Comparison of ENCODE assay signal across 8 cellular contexts in the genomic region with DNA sequence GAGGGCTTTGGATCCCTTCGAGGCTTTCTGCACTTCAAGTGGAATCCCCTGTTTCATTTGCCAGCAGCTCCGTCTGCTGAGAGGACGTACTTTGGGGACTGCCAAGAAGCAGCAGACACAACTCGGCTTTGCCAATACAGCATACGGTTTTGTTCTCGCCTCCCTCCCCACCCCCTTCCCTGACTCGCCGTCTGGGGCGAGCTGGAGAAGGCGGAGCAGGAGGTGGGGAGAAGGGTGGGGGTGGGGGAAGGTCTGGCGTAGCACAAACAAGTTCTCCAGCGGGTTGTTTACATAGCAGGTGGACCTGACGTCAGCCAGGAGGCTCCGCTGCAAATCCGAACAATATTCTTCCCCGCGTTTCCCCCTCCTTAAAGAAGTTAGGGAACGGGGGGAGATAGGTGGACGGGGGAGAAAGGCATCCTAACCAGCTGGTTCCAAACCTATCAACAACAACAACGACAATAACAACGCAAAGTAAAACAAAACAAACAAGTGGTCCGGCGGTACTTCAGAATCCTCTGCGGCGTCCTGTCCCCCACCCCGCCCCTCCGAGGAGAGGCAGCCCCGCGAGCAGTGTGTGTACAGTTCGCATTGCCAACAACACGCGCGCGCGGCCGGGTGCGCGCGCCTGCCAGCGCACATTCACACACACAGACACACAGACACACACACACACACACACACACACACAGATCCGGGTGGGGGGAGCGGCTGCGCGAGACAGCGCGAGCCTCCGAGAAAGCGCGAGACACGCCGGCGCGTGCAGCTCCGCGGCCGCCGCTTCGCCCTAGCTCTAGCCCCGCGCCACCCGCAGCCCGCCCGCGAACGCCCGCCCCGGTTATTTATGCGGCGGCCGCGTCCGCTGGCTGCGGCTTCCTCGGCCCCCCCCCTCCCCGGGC.
DNase-seq lines count a peak whose midpoint lies in the region; ATAC-seq and TF ChIP-seq lines count a peak whose summit lies in the region.

No MANE protein-coding gene starts in this region.

- ATAC-seq in GM21528 (IDR thresholded peaks at IDR 0.05; ENCODE audit: low FRiP score, unreplicated experiment) = peak; percentile 35
- peak; percentile 59 for ATAC-seq in WTC11

- POLR2A ChIA-PET in Caco-2 (lab: Charles Lee) (no interaction called here), WTC11 (lab: Charles Lee) (interaction anchor here (0.7 kb wide), 1 partner anchor 55 kb away, joined by 3 read pairs; no protein-coding TSS in a partner anchor)

- TF ChIP-seq EP300 in tibial nerve (IDR thresholded peaks at IDR 0.05) = peak in 1 of 2 donors; percentile 83

- H3K4me1 Mint-ChIP-seq in Caco-2 (ENCODE audit: low read depth, unreplicated experiment) (peaks cover 6% of the 10 kb centered on the region), WTC11 (peaks cover 31% of the 10 kb centered on the region)

- H3K9me3 Mint-ChIP-seq in Caco-2 (ENCODE audit: unreplicated experiment) = no peaks in the 10 kb centered on the region
- no peaks in the 10 kb centered on the region for H3K9me3 Mint-ChIP-seq in WTC11

- H3K4me1 ChIP-seq in Caco-2 = peaks cover 5% of the 10 kb centered on the region; the same call in 1 of the 2 replicates
- peaks cover 41% of the 10 kb centered on the region for H3K4me1 ChIP-seq in mononuclear cell (ENCODE audit: insufficient read depth, low read length)
- H3K4me1 ChIP-seq in tibial nerve = peaks cover 0 to 55% (median 11%) of the 10 kb centered on the region in 4 donors

- H3K36me3 ChIP-seq in Caco-2 (ENCODE audit: control insufficient read depth, insufficient read depth, low read length) (no peaks in the 10 kb centered on the region), tibial nerve (no peaks in the 10 kb centered on the region)

- H3K4me3 Mint-ChIP-seq in Caco-2 (ENCODE audit: unreplicated experiment) = peak overlapping the region; percentile 78
- peak overlapping the region; percentile 96 for H3K4me3 Mint-ChIP-seq in WTC11

- DNase-seq in Caco-2 (peak in 1 of 2 experiments; percentile 26), NCI-H2029 treated with DMSO at 0.1 percent for 48 hours (lab: John Stamatoyannopoulos, UW) (peak; percentile 82), WTC11 (ENCODE audit: low spot score) (peak; percentile 72), erythroblast (lab: John Stamatoyannopoulos, UW) (peak; percentile 15 to 19), tibial nerve (ENCODE audit: low spot score in 2 of 2) (peak; percentile 73 to 82)
- no peak for DNase-seq in central memory CD4-positive, alpha-beta T cell

- TF ChIP-seq POLR2A in erythroblast (IDR thresholded peaks at IDR 0.05; ENCODE audit: low read length) (no peak), tibial nerve (IDR thresholded peaks at IDR 0.05) (peak in 1 of 2 donors; percentile 54)

- TF ChIP-seq CTCF in Caco-2 (IDR thresholded peaks at IDR 0.05; ENCODE audit: insufficient read depth in 1 of 2, low read depth in 1 of 2, low read length in 1 of 2, severe bottlenecking in 1 of 2, unreplicated experiment in 1 of 2) (no peak), WTC11 (IDR thresholded peaks at IDR 0.05) (no peak), tibial nerve (IDR thresholded peaks at IDR 0.05) (no peak)

- intact Hi-C loops in Caco-2 (cut with micrococcal nuclease; ENCODE audit: unreplicated experiment) = loop anchor here (1.0 to 10.0 kb wide), 2 partner anchors 131 to 1769 kb away; no protein-coding TSS in a partner anchor

- H3K27ac ChIP-seq in tibial nerve = peak overlapping the region; percentile 77 to 90 (median 86)

- H3K36me3 Mint-ChIP-seq in Caco-2 (ENCODE audit: insufficient read depth, unreplicated experiment) (no peaks in the 10 kb centered on the region), WTC11 (no peaks in the 10 kb centered on the region)

- H3K27ac Mint-ChIP-seq in Caco-2 (ENCODE audit: unreplicated experiment) (no peak overlapping the region), WTC11 (peak overlapping the region; percentile 95)

- H3K27me3 Mint-ChIP-seq in Caco-2 (ENCODE audit: insufficient read depth, unreplicated experiment) = peaks cover 31% of the 10 kb centered on the region
- H3K27me3 Mint-ChIP-seq in WTC11 (ENCODE audit: low read depth) = peaks cover 85% of the 10 kb centered on the region

- 0 to 2% methylated on average over 35 to 39 of the region's 75 CpGs for WGBS in tibial nerve, 2 donors

- BruUV-seq in Caco-2 (replicated peaks; lab: Mats Ljungman, UMichigan) = no TSS peak

- H3K9me3 ChIP-seq in Caco-2 (no peaks in the 10 kb centered on the region), mononuclear cell (ENCODE audit: low read depth, low read length) (no peaks in the 10 kb centered on the region), tibial nerve (no peaks in the 10 kb centered on the region)

- H3K27me3 ChIP-seq in Caco-2 (replicated peaks; ENCODE audit: control insufficient read depth, insufficient read depth, low read length) (peaks cover 13% of the 10 kb centered on the region), mononuclear cell (ENCODE audit: insufficient read depth, low read length) (peaks cover 94% of the 10 kb centered on the region), tibial nerve (peaks cover 0 to 48% of the 10 kb centered on the region in 2 donors)

- CTCF ChIA-PET in Caco-2 (lab: Charles Lee) (no interaction called here), WTC11 (lab: Charles Lee) (interaction anchor here (0.6 kb wide), 1 partner anchor 672 kb away, joined by 4 read pairs; no protein-coding TSS in a partner anchor)

- peak overlapping the region; percentile 35 for H3K4me3 ChIP-seq in Caco-2 (ENCODE audit: low read depth, low read length)
- peak overlapping the region; percentile 27 for H3K4me3 ChIP-seq in mononuclear cell (ENCODE audit: low read length)
- peak overlapping the region; percentile 59 to 68 (median 64) for H3K4me3 ChIP-seq in tibial nerve

TF ChIP-seq in WTC11, 78 proteins besides CTCF, POLR2A, EP300 and RAD21:
- TF ChIP-seq, protein P1, sequence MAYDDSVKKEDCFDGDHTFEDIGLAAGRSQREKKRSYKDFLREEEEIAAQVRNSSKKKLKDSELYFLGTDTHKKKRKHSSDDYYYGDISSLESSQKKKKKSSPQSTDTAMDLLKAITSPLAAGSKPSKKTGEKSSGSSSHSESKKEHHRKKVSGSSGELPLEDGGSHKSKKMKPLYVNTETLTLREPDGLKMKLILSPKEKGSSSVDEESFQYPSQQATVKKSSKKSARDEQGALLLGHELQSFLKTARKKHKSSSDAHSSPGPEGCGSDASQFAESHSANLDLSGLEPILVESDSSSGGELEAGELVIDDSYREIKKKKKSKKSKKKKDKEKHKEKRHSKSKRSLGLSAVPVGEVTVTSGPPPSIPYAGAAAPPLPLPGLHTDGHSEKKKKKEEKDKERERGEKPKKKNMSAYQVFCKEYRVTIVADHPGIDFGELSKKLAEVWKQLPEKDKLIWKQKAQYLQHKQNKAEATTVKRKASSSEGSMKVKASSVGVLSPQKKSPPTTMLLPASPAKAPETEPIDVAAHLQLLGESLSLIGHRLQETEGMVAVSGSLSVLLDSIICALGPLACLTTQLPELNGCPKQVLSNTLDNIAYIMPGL (CRISPR knock-in tag; IDR thresholded peaks at IDR 0.05) = peak; percentile 19; the same call in 1 of the 2 replicates
- TF ChIP-seq SP1 (CRISPR knock-in tag; conservative IDR thresholded peaks at IDR 0.05) (0 out of 2 replicates have a peak, but pooled peaks have one; percentile 43), HMGA2 (CRISPR knock-in tag; IDR thresholded peaks at IDR 0.05) (no peak), FOXJ3 (CRISPR knock-in tag; IDR thresholded peaks at IDR 0.05; ENCODE audit: borderline replicate concordance) (no peak), MYBL2 (CRISPR knock-in tag; IDR thresholded peaks at IDR 0.05) (no peak), FOXK1 (CRISPR knock-in tag; IDR thresholded peaks at IDR 0.05) (peak; percentile 91), ZNF263 (CRISPR knock-in tag; IDR thresholded peaks at IDR 0.05; ENCODE audit: low read depth) (no peak), FOXP1 (CRISPR knock-in tag; IDR thresholded peaks at IDR 0.05; ENCODE audit: borderline replicate concordance) (no peak; the same call in 1 of the 2 replicates), PRRX2 (CRISPR knock-in tag; IDR thresholded peaks at IDR 0.05) (no peak)
- TF ChIP-seq, protein P2, sequence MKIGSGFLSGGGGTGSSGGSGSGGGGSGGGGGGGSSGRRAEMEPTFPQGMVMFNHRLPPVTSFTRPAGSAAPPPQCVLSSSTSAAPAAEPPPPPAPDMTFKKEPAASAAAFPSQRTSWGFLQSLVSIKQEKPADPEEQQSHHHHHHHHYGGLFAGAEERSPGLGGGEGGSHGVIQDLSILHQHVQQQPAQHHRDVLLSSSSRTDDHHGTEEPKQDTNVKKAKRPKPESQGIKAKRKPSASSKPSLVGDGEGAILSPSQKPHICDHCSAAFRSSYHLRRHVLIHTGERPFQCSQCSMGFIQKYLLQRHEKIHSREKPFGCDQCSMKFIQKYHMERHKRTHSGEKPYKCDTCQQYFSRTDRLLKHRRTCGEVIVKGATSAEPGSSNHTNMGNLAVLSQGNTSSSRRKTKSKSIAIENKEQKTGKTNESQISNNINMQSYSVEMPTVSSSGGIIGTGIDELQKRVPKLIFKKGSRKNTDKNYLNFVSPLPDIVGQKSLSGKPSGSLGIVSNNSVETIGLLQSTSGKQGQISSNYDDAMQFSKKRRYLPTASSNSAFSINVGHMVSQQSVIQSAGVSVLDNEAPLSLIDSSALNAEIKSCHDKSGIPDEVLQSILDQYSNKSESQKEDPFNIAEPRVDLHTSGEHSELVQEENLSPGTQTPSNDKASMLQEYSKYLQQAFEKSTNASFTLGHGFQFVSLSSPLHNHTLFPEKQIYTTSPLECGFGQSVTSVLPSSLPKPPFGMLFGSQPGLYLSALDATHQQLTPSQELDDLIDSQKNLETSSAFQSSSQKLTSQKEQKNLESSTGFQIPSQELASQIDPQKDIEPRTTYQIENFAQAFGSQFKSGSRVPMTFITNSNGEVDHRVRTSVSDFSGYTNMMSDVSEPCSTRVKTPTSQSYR (CRISPR knock-in tag; IDR thresholded peaks at IDR 0.05) = peak; percentile 70; the same call in 1 of the 2 replicates
TF ChIP-seq in WTC11: peak in this region for 4.
